ENCODE assay signal across 26 cellular contexts in the genomic region with DNA sequence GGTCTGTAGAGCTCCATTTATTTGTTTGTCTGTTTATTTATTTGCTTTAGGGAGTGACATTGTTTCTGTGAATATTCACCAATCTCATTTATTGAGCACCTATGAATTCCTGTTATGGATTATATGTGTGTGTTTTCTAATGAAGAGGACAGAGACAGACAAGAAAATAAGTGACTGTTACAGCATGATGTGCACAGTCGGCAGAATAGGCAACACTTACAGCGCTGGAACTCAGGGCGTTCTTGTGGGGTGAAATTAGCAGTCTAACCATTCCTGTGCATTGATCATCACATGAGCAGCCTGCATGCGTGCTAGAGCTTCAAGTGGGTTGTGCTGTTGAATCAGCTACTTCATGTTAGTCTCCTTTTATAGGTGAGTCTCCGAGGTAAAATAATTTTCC.
"Had no signal": no experiment of that assay in that cellular context is flagged by ENCODE, and none has a peak within 500 bp of the region (broad histone marks: within the 10 kb centered on the region; RNA-seq: fewer than 3 reads in every experiment).

No MANE protein-coding gene starts in this region.

- H3K4me1 ChIP-seq: stomach, suprapubic skin, testis, thyroid gland, tibial artery, tibial nerve, transverse colon, upper lobe of left lung, upper lobe of right lung, uterus, vagina had no signal

- H3K4me3 ChIP-seq: stomach, suprapubic skin, testis, thoracic aorta, thyroid gland, tibial artery, tibial nerve, transverse colon, upper lobe of left lung, upper lobe of right lung, uterus, vagina had no signal

- H3K27me3 ChIP-seq: testis, thyroid gland, tibial artery, tibial nerve, transverse colon, upper lobe of left lung, upper lobe of right lung, uterus, vagina had no signal

- H3K36me3 ChIP-seq: stomach, suprapubic skin, thoracic aorta, thyroid gland, tibial artery, tibial nerve, transverse colon, upper lobe of left lung, upper lobe of right lung, vagina had no signal

- ATAC-seq: stimulated activated memory B cell treated with anti-CD40 and anti-IgM and Interleukin-4, amounts not matched to agents 10 μg/mL and 1 μg/mL and 100 μg/mL, for 72 hours; stimulated activated naive B cell treated with anti-CD40 and anti-IgM and Interleukin-4, amounts not matched to agents 10 μg/mL and 1 μg/mL and 100 μg/mL, for 72 hours; stimulated activated naive CD8-positive, alpha-beta T cell treated with anti-CD3 and anti-CD28 coated beads, Interleukin-15, amount 100 ng/mL, for 72 hours; stimulated activated naive CD8-positive, alpha-beta T cell treated with anti-CD3 and anti-CD28 coated beads, Interleukin-15, Interleukin-2, amounts not matched to agents 100 U/mL and 50 U/mL, for 24 hours; upper lobe of right lung had no signal

- H3K9me3 ChIP-seq: stomach, suprapubic skin, testis, thoracic aorta, thyroid gland, tibial artery, tibial nerve, transverse colon, upper lobe of left lung, upper lobe of right lung, uterus, vagina had no signal

- DNase-seq: stimulated activated CD4-positive, alpha-beta T cell treated with anti-CD3 and anti-CD28 coated beads, Interleukin-2, amount 100 ng/mL, for 48 hours; stimulated activated CD4-positive, alpha-beta T cell treated with anti-CD3 and anti-CD28 coated beads, Interleukin-4, amount 100 ng/mL, for 1 hour; stimulated activated CD4-positive, alpha-beta T cell treated with anti-CD3 and anti-CD28 coated beads, Interleukin-4, amount 100 ng/mL, for 24 hours; stimulated activated CD4-positive, alpha-beta T cell treated with anti-CD3 and anti-CD28 coated beads, Interleukin-4, amount 100 ng/mL, for 4 hours; stimulated activated CD8-positive, alpha-beta memory T cell treated with anti-CD3 and anti-CD28 coated beads, Interleukin-4, amount 100 ng/mL, for 48 hours; stimulated activated naive B cell treated with anti-CD40 and anti-IgM and Interleukin-4, amounts not matched to agents 10 μg/mL and 1 μg/mL and 100 μg/mL, for 72 hours; stimulated activated naive CD4-positive, alpha-beta T cell; stimulated activated naive CD4-positive, alpha-beta T cell treated with Interleukin-2 at 50 U/mL for 16 hours; stimulated activated naive CD8-positive, alpha-beta T cell treated with anti-CD3 and anti-CD28 coated beads, Interleukin-15, amount 100 ng/mL, for 72 hours; stimulated activated naive CD8-positive, alpha-beta T cell treated with anti-CD3 and anti-CD28 coated beads, Interleukin-15, Interleukin-2, amounts not matched to agents 100 U/mL and 50 U/mL, for 24 hours; stomach; substantia nigra; testis; thyroid gland; tibial artery; transverse colon; trophoblast cell; upper lobe of left lung; upper lobe of right lung; uterus had no signal

- FAIRE-seq: urothelium cell line had no signal

- H3K27ac ChIP-seq: stomach, suprapubic skin, testis, thoracic aorta, thyroid gland, tibial artery, tibial nerve, transverse colon, upper lobe of left lung, upper lobe of right lung, uterus, vagina had no signal
